Comparison of ENCODE assay signal across 8 cellular contexts in the genomic region with DNA sequence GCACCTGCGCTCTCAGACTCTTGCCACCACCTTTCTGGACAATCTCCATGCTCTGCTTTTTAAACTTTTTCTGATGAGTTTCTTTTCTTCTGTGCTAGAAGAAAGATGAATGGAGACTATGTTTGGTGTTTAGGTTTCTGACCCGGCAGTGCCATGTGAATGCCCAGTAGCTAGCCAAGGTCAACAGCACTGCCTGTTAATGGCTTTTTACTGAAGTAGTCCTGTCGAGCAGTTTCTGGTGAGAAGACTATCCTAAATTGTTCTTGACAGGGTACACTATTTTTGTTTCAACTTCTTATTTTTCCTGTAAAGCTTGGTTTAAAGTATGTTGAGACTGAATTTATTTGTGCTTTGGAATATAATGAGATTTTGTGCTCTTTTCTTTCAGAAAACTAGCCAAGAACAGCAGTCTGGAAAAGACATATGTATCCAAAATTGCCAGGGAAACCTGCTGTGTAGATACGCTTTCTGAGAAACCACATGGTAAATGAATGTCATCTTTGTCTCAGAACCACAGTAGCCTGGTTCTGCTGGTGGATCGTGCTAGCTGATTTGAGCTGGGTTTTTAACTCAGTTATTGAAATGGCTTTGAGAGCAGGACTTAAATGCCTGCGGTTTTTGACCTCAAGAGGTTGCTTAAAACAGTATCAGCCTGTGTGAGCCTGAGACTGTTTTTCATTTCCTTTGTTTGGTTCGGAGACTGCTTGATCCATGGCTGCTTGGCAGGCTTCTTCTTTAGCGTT. TPM values are rescaled to one million over a fixed set of nuclear protein-coding genes. Genes with fewer than 3 reads are reported as not detected.
DNase-seq lines count a peak whose midpoint lies in the region; ATAC-seq, FAIRE-seq and TF ChIP-seq lines count a peak whose summit lies in the region.

No MANE protein-coding gene starts in this region.

- no peaks in the 10 kb centered on the region for H3K9me3 ChIP-seq in astrocyte (ENCODE audit: insufficient read depth, low read depth, low read length)

- H3K79me2 ChIP-seq in astrocyte (ENCODE audit: insufficient read depth, low read length), result peaks cover 4% of the 10 kb centered on the region

- TF ChIP-seq CTCF in astrocyte (IDR thresholded peaks at IDR 0.05; ENCODE audit: insufficient read depth, low read depth, low read length) (no peak), natural killer cell (IDR thresholded peaks at IDR 0.05) (no peak)

- H3K27me3 ChIP-seq in astrocyte (ENCODE audit: insufficient read depth, low read length), result no peaks in the 10 kb centered on the region

- H3K4me3 Mint-ChIP-seq in activated CD4-positive, alpha-beta T cell treated with anti-CD3 and anti-CD28 coated beads, Interleukin-2, amount 10 ng/mL, durations not matched to agents 24 days and 14 days, result peak overlapping the region; percentile 45
- H3K4me3 Mint-ChIP-seq in astrocyte (ENCODE audit: unreplicated experiment) (peak overlapping the region; percentile 30), natural killer cell (peak overlapping the region; percentile 74)

- peaks cover 16% of the 10 kb centered on the region for H3K4me1 ChIP-seq in astrocyte (ENCODE audit: insufficient read depth, low read length)

- no peaks in the 10 kb centered on the region for H3K27me3 Mint-ChIP-seq in activated CD4-positive, alpha-beta T cell treated with anti-CD3 and anti-CD28 coated beads, Interleukin-2, amount 10 ng/mL, durations not matched to agents 24 days and 14 days
- no peaks in the 10 kb centered on the region for H3K27me3 Mint-ChIP-seq in astrocyte (ENCODE audit: low read depth, unreplicated experiment)
- H3K27me3 Mint-ChIP-seq in natural killer cell (ENCODE audit: low read depth in 2 of 2), result no peaks in the 10 kb centered on the region

- H3K9ac ChIP-seq in astrocyte (ENCODE audit: low read length), result peak overlapping the region; percentile 25

- peaks cover 46% of the 10 kb centered on the region for H3K36me3 Mint-ChIP-seq in activated CD4-positive, alpha-beta T cell treated with anti-CD3 and anti-CD28 coated beads, Interleukin-2, amount 10 ng/mL, durations not matched to agents 24 days and 14 days (ENCODE audit: low read depth)
- H3K36me3 Mint-ChIP-seq in astrocyte (ENCODE audit: low read depth, unreplicated experiment) (no peaks in the 10 kb centered on the region), natural killer cell (peaks cover 18% of the 10 kb centered on the region)

- H3K36me3 ChIP-seq in astrocyte (ENCODE audit: insufficient read depth, low read length), result peaks cover 5% of the 10 kb centered on the region

- DNase-seq in activated CD4-positive, alpha-beta T cell treated with anti-CD3 and anti-CD28 coated beads, Interleukin-2, amount 10 ng/mL, durations not matched to agents 24 days and 14 days, result peak; percentile 74
- DNase-seq in activated CD4-positive, alpha-beta T cell treated with anti-CD3 and anti-CD28 coated beads, Interleukin-2, amount 50 U/mL, for 4 hours, result no peak
- DNase-seq in Jurkat, Clone E6-1 (ENCODE audit: low read depth, low spot score), result peak; percentile 86
- DNase-seq in astrocyte (ENCODE audit: low read depth) (peak; percentile 96), natural killer cell (no peak), NCI-H446 treated with DMSO at 0.1 percent for 48 hours (lab: John Stamatoyannopoulos, UW) (no peak)

- intact Hi-C loops in activated CD4-positive, alpha-beta T cell treated with anti-CD3 and anti-CD28 coated beads, Interleukin-2, amount 10 ng/mL, durations not matched to agents 24 days and 14 days (cut with micrococcal nuclease), result no loop called here
- intact Hi-C loops in natural killer cell (cut with micrococcal nuclease), result no loop called here

- H2AFZ ChIP-seq in astrocyte (ENCODE audit: low read depth, low read length), result no peak overlapping the region

- FAIRE-seq in astrocyte (lab: Jason Lieb, UNC), result peak; percentile 76

- peak overlapping the region; percentile 48 for H3K27ac ChIP-seq in astrocyte (ENCODE audit: low read depth, low read length)

- H3K4me3 ChIP-seq in Jurkat, Clone E6-1 (ENCODE audit: low read length), result no peak overlapping the region
- no peak overlapping the region for H3K4me3 ChIP-seq in astrocyte (ENCODE audit: insufficient read depth, low read depth, low read length)

- peak overlapping the region; percentile 47 for H3K4me2 ChIP-seq in astrocyte (ENCODE audit: low read length)

- no peaks in the 10 kb centered on the region for H3K9me3 Mint-ChIP-seq in activated CD4-positive, alpha-beta T cell treated with anti-CD3 and anti-CD28 coated beads, Interleukin-2, amount 10 ng/mL, durations not matched to agents 24 days and 14 days
- no peaks in the 10 kb centered on the region for H3K9me3 Mint-ChIP-seq in astrocyte (ENCODE audit: unreplicated experiment)
- no peaks in the 10 kb centered on the region for H3K9me3 Mint-ChIP-seq in natural killer cell

- peak overlapping the region; percentile 85 for H3K27ac Mint-ChIP-seq in activated CD4-positive, alpha-beta T cell treated with anti-CD3 and anti-CD28 coated beads, Interleukin-2, amount 10 ng/mL, durations not matched to agents 24 days and 14 days
- peak overlapping the region; percentile 95 for H3K27ac Mint-ChIP-seq in astrocyte (ENCODE audit: unreplicated experiment)
- H3K27ac Mint-ChIP-seq in natural killer cell, result peak overlapping the region; percentile 83 to 84

- H3K4me1 Mint-ChIP-seq in activated CD4-positive, alpha-beta T cell treated with anti-CD3 and anti-CD28 coated beads, Interleukin-2, amount 10 ng/mL, durations not matched to agents 24 days and 14 days, result peaks cover 57% of the 10 kb centered on the region
- H3K4me1 Mint-ChIP-seq in astrocyte (ENCODE audit: low read depth, unreplicated experiment) (peaks cover 52% of the 10 kb centered on the region), natural killer cell (peaks cover 83 to 84% of the 10 kb centered on the region in 2 donors)

- ATAC-seq in natural killer cell (peak; percentile 69 to 81 (median 75)), GM21737 (IDR thresholded peaks at IDR 0.05; ENCODE audit: unreplicated experiment) (no peak), HG02571 (IDR thresholded peaks at IDR 0.05; ENCODE audit: unreplicated experiment) (no peak)

- H4K20me1 ChIP-seq in astrocyte (ENCODE audit: insufficient read depth, low read length), result no peaks in the 10 kb centered on the region

RNA-seq across cellular contexts. Expression of a gene that starts 48.1 kb away (rescaled TPM):
- 0.30 and 0.47 TPM in 2 replicates for total RNA-seq in activated CD4-positive, alpha-beta T cell treated with anti-CD3 and anti-CD28 coated beads, Interleukin-2, amount 10 ng/mL, durations not matched to agents 24 days and 14 days
- polyA plus RNA-seq in Jurkat, Clone E6-1 (2012; ENCODE audit: insufficient read depth, insufficient read length), result not detected
- 2.2 and 2.3 TPM in 2 replicates for total RNA-seq in astrocyte
- not detected for total RNA-seq in natural killer cell

Comparison
In these comparisons a context has a peak if more than half of its experiments do, and no peak if none do; other contexts are left out.
1. DNase-seq: peak in activated CD4-positive, alpha-beta T cell treated with anti-CD3 and anti-CD28 coated beads, Interleukin-2, amount 10 ng/mL, durations not matched to agents 24 days and 14 days (single experiment), Jurkat, Clone E6-1 (single experiment) and astrocyte (single experiment); none in activated CD4-positive, alpha-beta T cell treated with anti-CD3 and anti-CD28 coated beads, Interleukin-2, amount 50 U/mL, for 4 hours (0 of 2), natural killer cell (single experiment) and NCI-H446 treated with DMSO at 0.1 percent for 48 hours (single experiment).
2. ATAC-seq: peak in natural killer cell (3 of 3); none in GM21737 (single experiment) and HG02571 (single experiment).
3. Peak in every context shown above with its lines, with median percentiles within 50 percentile points of each other: H3K27ac Mint-ChIP-seq and H3K4me3 Mint-ChIP-seq.